In the genomic region with DNA sequence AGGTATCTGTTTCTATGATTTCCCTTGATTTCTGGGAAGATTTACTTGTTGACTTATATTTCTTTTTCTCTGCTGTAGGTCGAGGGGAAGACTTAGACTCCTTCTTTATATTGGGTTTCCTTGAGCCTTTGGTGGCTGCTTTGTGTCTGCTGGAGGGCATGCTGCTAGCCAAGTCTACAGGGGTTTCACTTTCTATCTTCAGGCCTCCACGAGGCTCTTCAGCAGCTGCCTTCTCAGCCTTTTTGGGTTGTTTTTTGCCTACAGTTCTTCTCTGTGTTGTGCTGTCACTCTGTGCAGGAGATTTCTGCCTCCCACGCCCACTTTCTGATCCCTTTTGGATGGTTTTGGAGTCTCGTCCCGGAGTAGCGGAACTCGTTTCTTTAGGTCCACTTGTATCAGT, we compare ENCODE assay signal across 18 cellular contexts. TPM values are rescaled to one million over a fixed set of nuclear protein-coding genes. Genes with fewer than 3 reads are reported as not detected.
DNase-seq lines count a peak whose midpoint lies in the region; ATAC-seq and TF ChIP-seq lines count a peak whose summit lies in the region.
"Had no signal": no experiment of that assay in that cellular context is flagged by ENCODE, and none has a peak within 500 bp of the region (broad histone marks: within the 10 kb centered on the region; RNA-seq: fewer than 3 reads in every experiment).

No MANE protein-coding gene starts in this region.

- no peak overlapping the region for H3K27ac ChIP-seq in CD4-positive, alpha-beta memory T cell (ENCODE audit: low read depth, low read length)
- H3K27ac ChIP-seq in fibroblast of lung (ENCODE audit: insufficient read depth, low read length), result peak overlapping the region; percentile 16
- no peak overlapping the region for H3K27ac ChIP-seq in effector memory CD4-positive, alpha-beta T cell (ENCODE audit: insufficient read depth, low read length, poor library complexity, severe bottlenecking)
- H3K27ac ChIP-seq: BLaER1, SK-N-MC, spleen had no signal

- H3K4me3 ChIP-seq in CD4-positive, alpha-beta memory T cell (ENCODE audit: low read length in 2 of 2), result no peak overlapping the region
- H3K4me3 ChIP-seq in fibroblast of lung (replicated peaks in 1 of 4; ENCODE audit: control extremely low read depth in 1 of 4, insufficient read depth in 1 of 4, low read depth in 3 of 4, low read length in 4 of 4), result no peak overlapping the region
- no peak overlapping the region for H3K4me3 ChIP-seq in effector memory CD4-positive, alpha-beta T cell (ENCODE audit: insufficient read depth, low read depth, low read length, poor library complexity, severe bottlenecking)
- H3K4me3 ChIP-seq: BLaER1, SK-N-MC, spleen had no signal

- no peak overlapping the region for H3K4me2 ChIP-seq in fibroblast of lung (ENCODE audit: extremely low read depth, insufficient read depth, low read length)
- H3K4me2 ChIP-seq: BLaER1 had no signal

- H3K27me3 ChIP-seq in CD4-positive, alpha-beta memory T cell (ENCODE audit: insufficient read depth, low read length), result no peaks in the 10 kb centered on the region
- H3K27me3 ChIP-seq in fibroblast of lung (ENCODE audit: control insufficient read depth, insufficient read depth, low read length), result no peaks in the 10 kb centered on the region
- H3K27me3 ChIP-seq in effector memory CD4-positive, alpha-beta T cell (replicated peaks; ENCODE audit: control insufficient read depth, insufficient read depth, low read length, poor library complexity, severe bottlenecking), result no peaks in the 10 kb centered on the region
- H3K27me3 ChIP-seq: BLaER1, spleen had no signal

- no peak for DNase-seq in CD4-positive, alpha-beta memory T cell
- DNase-seq in activated CD8-positive, alpha-beta T cell treated with anti-CD3 and anti-CD28 coated beads for 36 hours, result no peak
- DNase-seq in fibroblast of lung (ENCODE audit: low read depth in 2 of 2), result no peak
- no peak for DNase-seq in amygdala (lab: John Stamatoyannopoulos, UW)
- no peak for DNase-seq in NCI-H1105 (lab: John Stamatoyannopoulos, UW)
- no peak for DNase-seq in effector memory CD4-positive, alpha-beta T cell
- DNase-seq: activated CD4-positive, alpha-beta memory T cell treated with anti-CD3 and anti-CD28 coated beads for 36 hours; activated gamma-delta T cell treated with Interleukin-2 at 50 U/mL for 16 hours; NCI-H2029 treated with DMSO at 0.1 percent for 48 hours; NCI-H524 treated with DMSO at 0.1 percent for 48 hours; OCI-M1; spleen; stimulated activated naive CD4-positive, alpha-beta T cell; trophoblast cell had no signal

- peaks cover 8% of the 10 kb centered on the region for H3K79me2 ChIP-seq in fibroblast of lung (ENCODE audit: control insufficient read depth, insufficient read depth, low read length)

- H4K20me1 ChIP-seq in fibroblast of lung (ENCODE audit: control insufficient read depth, extremely low read depth, insufficient read depth, low read length), result no peaks in the 10 kb centered on the region

- no peaks in the 10 kb centered on the region for H3K9me3 ChIP-seq in CD4-positive, alpha-beta memory T cell (ENCODE audit: control insufficient read depth in 1 of 2, low read length in 2 of 2)
- no peaks in the 10 kb centered on the region for H3K9me3 ChIP-seq in fibroblast of lung (ENCODE audit: control insufficient read depth, insufficient read depth, low read depth, low read length)
- no peaks in the 10 kb centered on the region for H3K9me3 ChIP-seq in effector memory CD4-positive, alpha-beta T cell (ENCODE audit: control insufficient read depth, low read length)
- H3K9me3 ChIP-seq: BLaER1, spleen had no signal

- no peak overlapping the region for H3K9ac ChIP-seq in fibroblast of lung (ENCODE audit: insufficient read depth, low read length)
- H3K9ac ChIP-seq: BLaER1 had no signal

- H3K4me3 Mint-ChIP-seq in CD4-positive, alpha-beta memory T cell, result peak overlapping the region in 1 of 8 donors; percentile 59
- no peak overlapping the region for H3K4me3 Mint-ChIP-seq in activated CD8-positive, alpha-beta T cell treated with anti-CD3 and anti-CD28 coated beads for 36 hours
- H3K4me3 Mint-ChIP-seq: activated CD4-positive, alpha-beta memory T cell treated with anti-CD3 and anti-CD28 coated beads for 36 hours had no signal

- H3K9me3 Mint-ChIP-seq in CD4-positive, alpha-beta memory T cell, result no peaks in the 10 kb centered on the region
- no peaks in the 10 kb centered on the region for H3K9me3 Mint-ChIP-seq in activated CD8-positive, alpha-beta T cell treated with anti-CD3 and anti-CD28 coated beads for 36 hours
- H3K9me3 Mint-ChIP-seq: activated CD4-positive, alpha-beta memory T cell treated with anti-CD3 and anti-CD28 coated beads for 36 hours had no signal

- peaks cover 59% of the 10 kb centered on the region for H3K36me3 ChIP-seq in CD4-positive, alpha-beta memory T cell (ENCODE audit: insufficient read depth, low read length)
- H3K36me3 ChIP-seq in fibroblast of lung (ENCODE audit: control insufficient read depth, insufficient read depth, low read length), result peaks cover 25% of the 10 kb centered on the region
- H3K36me3 ChIP-seq in effector memory CD4-positive, alpha-beta T cell (ENCODE audit: control insufficient read depth, insufficient read depth, low read length), result peaks cover 72% of the 10 kb centered on the region

- H3K4me1 Mint-ChIP-seq in CD4-positive, alpha-beta memory T cell, result peaks cover 0 to 2% (median under 1%) of the 10 kb centered on the region in 4 donors
- H3K4me1 Mint-ChIP-seq in activated CD8-positive, alpha-beta T cell treated with anti-CD3 and anti-CD28 coated beads for 36 hours (ENCODE audit: low read depth), result peaks cover 8% of the 10 kb centered on the region

- ATAC-seq in GM18498 (IDR thresholded peaks at IDR 0.05; ENCODE audit: unreplicated experiment) (peak; percentile 51), GM21526 (IDR thresholded peaks at IDR 0.05; ENCODE audit: low FRiP score, unreplicated experiment) (no peak)
- ATAC-seq in activated CD8-positive, alpha-beta T cell treated with anti-CD3 and anti-CD28 coated beads for 36 hours, result no peak

- H2AFZ ChIP-seq in fibroblast of lung (ENCODE audit: low read length), result no peak overlapping the region

- CTCF ChIA-PET in CD4-positive, alpha-beta memory T cell (lab: Charles Lee; ENCODE audit: partially characterized antibody), result interaction anchor here (1.8 kb wide), 1 partner anchor 13 kb away, joined by 4 read pairs; no protein-coding TSS in a partner anchor
- CTCF ChIA-PET in activated CD8-positive, alpha-beta T cell treated with anti-CD3 and anti-CD28 coated beads for 36 hours (lab: Charles Lee), result interaction anchor here (1.1 kb wide), 1 partner anchor 13 kb away, joined by 5 read pairs; no protein-coding TSS in a partner anchor

- TF ChIP-seq CTCF in activated CD8-positive, alpha-beta T cell treated with anti-CD3 and anti-CD28 coated beads for 36 hours (IDR thresholded peaks at IDR 0.05), result no peak
- no peak for TF ChIP-seq CTCF in fibroblast of lung (conservative IDR thresholded peaks at IDR 0.05 in 1 of 2, IDR thresholded peaks at IDR 0.05 in 1 of 2; ENCODE audit: low read depth in 1 of 2, low read length in 2 of 2)

- no peaks in the 10 kb centered on the region for H3K4me1 ChIP-seq in CD4-positive, alpha-beta memory T cell (ENCODE audit: insufficient read depth, low read length)
- H3K4me1 ChIP-seq in fibroblast of lung (ENCODE audit: control insufficient read depth, extremely low read depth, insufficient read depth, low read length), result peaks cover 8% of the 10 kb centered on the region
- no peaks in the 10 kb centered on the region for H3K4me1 ChIP-seq in effector memory CD4-positive, alpha-beta T cell (ENCODE audit: control insufficient read depth, insufficient read depth, low read length, poor library complexity, severe bottlenecking)
- H3K4me1 ChIP-seq: BLaER1, spleen had no signal

- H3K36me3 Mint-ChIP-seq in CD4-positive, alpha-beta memory T cell, result peaks cover 49 to 73% of the 10 kb centered on the region in 2 donors
- peaks cover 26% of the 10 kb centered on the region for H3K36me3 Mint-ChIP-seq in activated CD8-positive, alpha-beta T cell treated with anti-CD3 and anti-CD28 coated beads for 36 hours (ENCODE audit: low read depth)

- peak overlapping the region in 5 of 7 donors; percentile 12 to 65 (median 57) for H3K27ac Mint-ChIP-seq in CD4-positive, alpha-beta memory T cell
- H3K27ac Mint-ChIP-seq in activated CD8-positive, alpha-beta T cell treated with anti-CD3 and anti-CD28 coated beads for 36 hours, result peak overlapping the region; percentile 56
- H3K27ac Mint-ChIP-seq: activated CD4-positive, alpha-beta memory T cell treated with anti-CD3 and anti-CD28 coated beads for 36 hours had no signal

- H3K27me3 Mint-ChIP-seq in CD4-positive, alpha-beta memory T cell, result no peaks in the 10 kb centered on the region
- no peaks in the 10 kb centered on the region for H3K27me3 Mint-ChIP-seq in activated CD8-positive, alpha-beta T cell treated with anti-CD3 and anti-CD28 coated beads for 36 hours
- H3K27me3 Mint-ChIP-seq: activated CD4-positive, alpha-beta memory T cell treated with anti-CD3 and anti-CD28 coated beads for 36 hours had no signal

- POLR2A ChIA-PET in CD4-positive, alpha-beta memory T cell (lab: Charles Lee; ENCODE audit: partially characterized antibody), result no interaction called here
- POLR2A ChIA-PET in activated CD8-positive, alpha-beta T cell treated with anti-CD3 and anti-CD28 coated beads for 36 hours (lab: Charles Lee), result no interaction called here

- intact Hi-C loops in CD4-positive, alpha-beta memory T cell (cut with micrococcal nuclease), result no loop called here
- intact Hi-C loops in activated CD8-positive, alpha-beta T cell treated with anti-CD3 and anti-CD28 coated beads for 36 hours (cut with micrococcal nuclease), result no loop called here

RNA-seq across cellular contexts. Expression of a gene that starts 23.2 kb away (rescaled TPM):
- total RNA-seq in CD4-positive, alpha-beta memory T cell, result 1 to 10 TPM; 8.1 to 8.8 TPM
- 1 to 10 TPM; 1.1 to 1.6 TPM for polyA plus RNA-seq in CD4-positive, alpha-beta memory T cell
- 1 to 10 TPM; 3.0 to 3.5 TPM for total RNA-seq in activated CD8-positive, alpha-beta T cell treated with anti-CD3 and anti-CD28 coated beads for 36 hours
- 0.26 and 0.33 TPM in 2 replicates for total RNA-seq in fibroblast of lung
- 0.30 and 0.50 TPM in 2 replicates for polyA plus RNA-seq in fibroblast of lung
- polyA plus RNA-seq in fibroblast of lung (2012), result 0.24 and 0.29 TPM in 2 replicates
- polyA minus RNA-seq in fibroblast of lung (ENCODE audit: low replicate concordance), result not detected in 2 replicates

RNA-seq across cellular contexts. Expression of a gene that starts 30.2 kb away (rescaled TPM):
- total RNA-seq in CD4-positive, alpha-beta memory T cell, result 100 to 1,000 TPM; 124 to 127 TPM
- polyA plus RNA-seq in CD4-positive, alpha-beta memory T cell, result 100 to 1,000 TPM; 471 to 536 TPM
- 100 to 1,000 TPM; 558 to 566 TPM for total RNA-seq in activated CD8-positive, alpha-beta T cell treated with anti-CD3 and anti-CD28 coated beads for 36 hours
- 112 and 113 TPM in 2 replicates for total RNA-seq in fibroblast of lung
- 157 and 200 TPM in 2 replicates for polyA plus RNA-seq in fibroblast of lung
- polyA plus RNA-seq in fibroblast of lung (2012), result 571 and 577 TPM in 2 replicates
- 28.9 and 46.4 TPM in 2 replicates for polyA minus RNA-seq in fibroblast of lung (ENCODE audit: low replicate concordance)

RNA-seq across cellular contexts. Expression of a gene that starts 30.4 kb away (rescaled TPM):
- 1 to 10 TPM; 1.1 to 1.9 TPM for total RNA-seq in CD4-positive, alpha-beta memory T cell
- under 1 TPM; 0.13 to 0.30 TPM for polyA plus RNA-seq in CD4-positive, alpha-beta memory T cell
- under 1 TPM; 0.90 to 0.94 TPM for total RNA-seq in activated CD8-positive, alpha-beta T cell treated with anti-CD3 and anti-CD28 coated beads for 36 hours
- total RNA-seq in fibroblast of lung, result under 0.01 and 0.17 TPM in 2 replicates
- 0.07 and 0.11 TPM in 2 replicates for polyA plus RNA-seq in fibroblast of lung
- polyA plus RNA-seq in fibroblast of lung (2012), result 0.05 TPM in 1 of 2 replicates, not detected in the other
- polyA minus RNA-seq in fibroblast of lung (ENCODE audit: low replicate concordance), result not detected in 2 replicates
